In genomic region chr5:142006363-142007236, GRCh38 we compare ENCODE assay signal across 15 cellular contexts. TPM values are rescaled to one million over a fixed set of nuclear protein-coding genes. Genes with fewer than 3 reads are reported as not detected.
DNase-seq lines count a peak whose midpoint lies in the region; ATAC-seq, FAIRE-seq and TF ChIP-seq lines count a peak whose summit lies in the region.
"Had no signal": no experiment of that assay in that cellular context is flagged by ENCODE, and none has a peak within 500 bp of the region (broad histone marks: within the 10 kb centered on the region; RNA-seq: fewer than 3 reads in every experiment).

No MANE protein-coding gene starts in this region.

- no TSS peak for BruUV-seq in GM12878 (replicated peaks; lab: Mats Ljungman, UMichigan)

- peaks cover 58% of the 10 kb centered on the region for H3K4me1 ChIP-seq in KMS-11 (ENCODE audit: low read depth, poor library complexity, severe bottlenecking)
- peaks cover 10% of the 10 kb centered on the region for H3K4me1 ChIP-seq in GM12878 (ENCODE audit: control insufficient read depth, insufficient read depth, low read length)
- H3K4me1 ChIP-seq: parathyroid adenoma, Peyer's patch had no signal

- H3K79me2 ChIP-seq in KMS-11 (ENCODE audit: insufficient read depth, low read depth) (no peaks in the 10 kb centered on the region; the same call in 1 of the 2 replicates), GM12878 (ENCODE audit: control insufficient read depth, insufficient read depth, low read length) (no peaks in the 10 kb centered on the region)
- H3K79me2 ChIP-seq: parathyroid adenoma had no signal

- H3K27me3 ChIP-seq in KMS-11 (ENCODE audit: insufficient read depth, low read depth) (no peaks in the 10 kb centered on the region), GM12878 (replicated peaks in 1 of 2; ENCODE audit: control insufficient read depth in 2 of 2, insufficient read depth in 2 of 2, low read length in 1 of 2) (no peaks in the 10 kb centered on the region)
- H3K27me3 ChIP-seq: Peyer's patch, tibial nerve had no signal

- no peak for TF ChIP-seq POLR2A in GM12878 (IDR thresholded peaks at IDR 0.05; ENCODE audit: low read depth, low read length)

- H3K4me2 ChIP-seq in KMS-11 (peak overlapping the region; percentile 39; the same call in 1 of the 2 replicates), GM12878 (ENCODE audit: control insufficient read depth, insufficient read depth) (peak overlapping the region; percentile 22; the same call in 1 of the 2 replicates)

- no peak for TF ChIP-seq EP300 in GM12878 (IDR thresholded peaks at IDR 0.05; ENCODE audit: borderline replicate concordance in 1 of 2, control insufficient read depth in 1 of 2, low read depth in 2 of 2, low read length in 2 of 2)

- no peaks in the 10 kb centered on the region for H3K36me3 ChIP-seq in KMS-11 (ENCODE audit: insufficient read depth)
- no peaks in the 10 kb centered on the region for H3K36me3 ChIP-seq in GM12878 (ENCODE audit: control insufficient read depth in 2 of 2, insufficient read depth in 2 of 2, low read length in 1 of 2)

- H3K4me3 ChIP-seq in KMS-11 (IDR thresholded peaks at IDR 0.05; ENCODE audit: insufficient read depth, low read depth, low read length) (no peak overlapping the region), GM12878 (no peak overlapping the region)
- H3K4me3 ChIP-seq: left ventricle myocardium inferior, Peyer's patch, tibial nerve had no signal

- RAD21 ChIA-PET in GM12878 (lab: Charles Lee; ENCODE audit: unreplicated experiment) = no interaction called here

- no peaks in the 10 kb centered on the region for H3K9me3 ChIP-seq in GM12878 (replicated peaks; ENCODE audit: control insufficient read depth, insufficient read depth, low read length)
- H3K9me3 ChIP-seq: left ventricle myocardium inferior, Peyer's patch, tibial nerve had no signal

- POLR2A ChIA-PET in GM12878 (lab: Charles Lee) = no interaction called here

- H2AFZ ChIP-seq in KMS-11 (ENCODE audit: low read depth) (no peak overlapping the region), GM12878 (ENCODE audit: control insufficient read depth, low read depth, low read length) (no peak overlapping the region)
- H2AFZ ChIP-seq: parathyroid adenoma had no signal

- SMC1A ChIA-PET in GM12878 (lab: Charles Lee; ENCODE audit: uncharacterized antibody, unreplicated experiment) = interaction anchor here (0.6 to 1.4 kb wide), 8 partner anchors 8 to 281 kb away, joined by 3 to 6 read pairs (median 3); partner anchors contain the start of gene RNF14

- H3K9ac ChIP-seq in KMS-11 = no peak overlapping the region
- no peak overlapping the region for H3K9ac ChIP-seq in GM12878 (ENCODE audit: control insufficient read depth, insufficient read depth, low read length)
- H3K9ac ChIP-seq: parathyroid adenoma had no signal

- H3K27ac ChIP-seq in KMS-11 (peak overlapping the region; percentile 32; the same call in 1 of the 2 replicates), GM12878 (ENCODE audit: control insufficient read depth, insufficient read depth) (no peak overlapping the region)
- H3K27ac ChIP-seq: left ventricle myocardium inferior, parathyroid adenoma, Peyer's patch, tibial nerve had no signal

- no peak for TF ChIP-seq CTCF in KMS-11 (conservative IDR thresholded peaks at IDR 0.05; ENCODE audit: low read depth, low read length)
- TF ChIP-seq CTCF in GM12878 (IDR thresholded peaks at IDR 0.05 in 2 of 3, conservative IDR thresholded peaks at IDR 0.05 in 1 of 3; ENCODE audit: control insufficient read depth in 2 of 3, extremely low read depth in 1 of 3, insufficient read depth in 1 of 3, low read depth in 3 of 3, low read length in 3 of 3) = no peak

- WGBS in GM12878 (ENCODE audit: insufficient coverage, insufficient replicate concordance, low lambda C conversion rate, missing lambda C conversion rate) = 19% methylated on average over 3 of the region's 3 CpGs

- no peak for TF ChIP-seq RAD21 in GM12878 (IDR thresholded peaks at IDR 0.05; ENCODE audit: insufficient read depth, low read depth, low read length)

- in situ Hi-C loops in GM12878 (cut with MboI) = no loop called here

- peak; percentile 41 for ATAC-seq in GM18858 (IDR thresholded peaks at IDR 0.05; ENCODE audit: unreplicated experiment)
- peak; percentile 81 for ATAC-seq in GM12878

- CTCF ChIA-PET in GM12878 (lab: Yijun Ruan, JAX) = interaction anchor here (0.6 to 2.2 kb wide), 8 partner anchors 9 to 659 kb away, joined by 3 to 7 read pairs (median 3); no protein-coding TSS in a partner anchor

- intact Hi-C loops in GM12878 (cut with micrococcal nuclease; ENCODE audit: unreplicated experiment) = no loop called here

- H4K20me1 ChIP-seq in KMS-11 (ENCODE audit: insufficient read depth) (no peaks in the 10 kb centered on the region), GM12878 (ENCODE audit: control insufficient read depth, insufficient read depth) (no peaks in the 10 kb centered on the region)

- FAIRE-seq in GM12878 (lab: Jason Lieb, UNC) = no peak

- peak; percentile 48 for DNase-seq in CD1c-positive myeloid dendritic cell (ENCODE audit: extremely low spot score)
- no peak for DNase-seq in GM12878 (ENCODE audit: low read depth, low spot score)
- no peak for DNase-seq in NCI-H446 (lab: John Stamatoyannopoulos, UW)
- DNase-seq in COR-L47 (lab: John Stamatoyannopoulos, UW) = no peak
- no peak for DNase-seq in SHP77 (lab: John Stamatoyannopoulos, UW)
- no peak for DNase-seq in DMS79 treated with DMSO at 0.1 percent for 48 hours (lab: John Stamatoyannopoulos, UW)
- DNase-seq: activated CD4-positive, alpha-beta T cell treated with anti-CD3 and anti-CD28 coated beads, Interleukin-2, amount 50 U/mL, for 4 hours; GOT3; left ventricle myocardium inferior; NCI-H2029; Peyer's patch had no signal

RNA-seq across cellular contexts. Expression of gene GNPDA1, which starts 6.2 kb away (rescaled TPM):
- 3.0 and 3.9 TPM in 2 replicates for total RNA-seq in GM12878 (2013; cell fraction: nucleolus; rRNA removed)
- total RNA-seq in GM12878 (2014; rRNA removed) = 2.6 and 3.2 TPM in 2 replicates
- 3.0 and 3.5 TPM in 2 replicates for total RNA-seq in GM12878 (2014; rRNA removed; fragmentation: Illumina TruSeq; extraction: Trizol)
- 3.4 and 4.5 TPM in 2 replicates for total RNA-seq in GM12878 (2021)
- 8.0 TPM for polyA plus RNA-seq in GM12878 (2011; ENCODE audit: low read depth)
- 0.68 and 1.0 TPM in 2 replicates for polyA plus RNA-seq in GM12878 (2011; rRNA removed)
- 1.4 and 1.8 TPM in 2 replicates for polyA plus RNA-seq in GM12878 (2011; cell fraction: cytosol; rRNA removed)
- polyA plus RNA-seq in GM12878 (2011; cell fraction: nucleus; rRNA removed) = 1.1 and 1.2 TPM in 2 replicates
- 9.2 and 13.1 TPM in 2 replicates for polyA plus RNA-seq in GM12878 (2012)
- 5.2 and 5.5 TPM in 2 replicates for polyA plus RNA-seq in GM12878 (2014; fragmentation: Illumina TruSeq; extraction: Trizol)
- 10 to 100 TPM in 1 of 2 experiments, 1 to 10 TPM in 1; 5.8 to 11.9 TPM for polyA plus RNA-seq in GM12878 (2014; fragmentation: Nextera tagmentation; extraction: Ambion mirVana)
- 2.2 and 2.6 TPM in 2 replicates for polyA plus RNA-seq in GM12878 (2014; rRNA removed)
- polyA plus RNA-seq in GM12878 (2016; fragmentation: Nextera tagmentation; extraction: Ambion mirVana) = 1 to 10 TPM; 3.0 to 4.5 TPM
- 0.44 and 2.1 TPM in 2 replicates for polyA minus RNA-seq in GM12878 (2011; rRNA and poly(A)+ RNA removed)
- 0.62 and 1.5 TPM in 2 replicates for polyA minus RNA-seq in GM12878 (2011; cell fraction: cytosol; rRNA and poly(A)+ RNA removed)
- polyA minus RNA-seq in GM12878 (2011; cell fraction: nucleus; rRNA and poly(A)+ RNA removed) = 0.12 and 0.48 TPM in 2 replicates

RNA-seq across cellular contexts. Expression of gene RNF14, which starts 37.7 kb away (rescaled TPM):
- total RNA-seq in GM12878 (2013; cell fraction: nucleolus; rRNA removed) = 34.2 and 34.7 TPM in 2 replicates
- total RNA-seq in GM12878 (2014; rRNA removed) (19.7 and 30.8 TPM in 2 replicates), GM12878 (2014; rRNA removed; fragmentation: Illumina TruSeq; extraction: Trizol) (23.8 and 24.2 TPM in 2 replicates), GM12878 (2021) (19.7 and 26.7 TPM in 2 replicates)
- 16.1 TPM for polyA plus RNA-seq in GM12878 (2011; ENCODE audit: low read depth)
- polyA plus RNA-seq in GM12878 (2011; rRNA removed) (30.6 and 39.7 TPM in 2 replicates), GM12878 (2014; fragmentation: Illumina TruSeq; extraction: Trizol) (28.6 and 35.5 TPM in 2 replicates), GM12878 (2014; fragmentation: Nextera tagmentation; extraction: Ambion mirVana) (10 to 100 TPM; 28.1 to 34.4 TPM), GM12878 (2014; rRNA removed) (13.2 and 14.1 TPM in 2 replicates), GM12878 (2016; fragmentation: Nextera tagmentation; extraction: Ambion mirVana) (10 to 100 TPM; 35.2 to 41.8 TPM)
- 18.9 and 21.4 TPM in 2 replicates for polyA plus RNA-seq in GM12878 (2011; cell fraction: cytosol; rRNA removed)
- 15.4 and 15.5 TPM in 2 replicates for polyA plus RNA-seq in GM12878 (2011; cell fraction: nucleus; rRNA removed)
- 15.4 and 19.5 TPM in 2 replicates for polyA plus RNA-seq in GM12878 (2012)
- polyA minus RNA-seq in GM12878 (2011; rRNA and poly(A)+ RNA removed) = 27.2 and 29.3 TPM in 2 replicates
- polyA minus RNA-seq in GM12878 (2011; cell fraction: cytosol; rRNA and poly(A)+ RNA removed) = 8.7 and 11.3 TPM in 2 replicates
- polyA minus RNA-seq in GM12878 (2011; cell fraction: nucleus; rRNA and poly(A)+ RNA removed) = 9.4 and 16.6 TPM in 2 replicates

RNA-seq across cellular contexts. Expression of gene PCDH12, which starts 48.6 kb away (rescaled TPM):
- not detected in 2 replicates for total RNA-seq in GM12878 (2013; cell fraction: nucleolus; rRNA removed)
- total RNA-seq in GM12878 (2014; rRNA removed) = 0.06 TPM in 1 of 2 replicates, not detected in the other
- not detected in 2 replicates for total RNA-seq in GM12878 (2014; rRNA removed; fragmentation: Illumina TruSeq; extraction: Trizol)
- 0.03 TPM in 1 of 2 replicates, not detected in the other for total RNA-seq in GM12878 (2021)
- polyA plus RNA-seq in GM12878 (2011; ENCODE audit: low read depth) = 0.16 TPM
- 0.10 TPM in 1 of 2 replicates, not detected in the other for polyA plus RNA-seq in GM12878 (2011; rRNA removed)
- 0.02 TPM in 1 of 2 replicates, not detected in the other for polyA plus RNA-seq in GM12878 (2011; cell fraction: cytosol; rRNA removed)
- polyA plus RNA-seq in GM12878 (2011; cell fraction: nucleus; rRNA removed) = 0.03 TPM in 1 of 2 replicates, not detected in the other
- polyA plus RNA-seq in GM12878 (2012) = 0.11 and 0.18 TPM in 2 replicates
- not detected in 2 replicates for polyA plus RNA-seq in GM12878 (2014; fragmentation: Illumina TruSeq; extraction: Trizol)
- under 1 TPM in 1 of 2 experiments, not detected in 1; 0.05 TPM for polyA plus RNA-seq in GM12878 (2014; fragmentation: Nextera tagmentation; extraction: Ambion mirVana)
- polyA plus RNA-seq in GM12878 (2014; rRNA removed) = 0.01 TPM in 1 of 2 replicates, not detected in the other
- polyA plus RNA-seq in GM12878 (2016; fragmentation: Nextera tagmentation; extraction: Ambion mirVana) = under 1 TPM in 1 of 2 experiments, not detected in 1; 0.14 TPM
- polyA minus RNA-seq in GM12878 (2011; rRNA and poly(A)+ RNA removed) = not detected in 2 replicates
- not detected in 2 replicates for polyA minus RNA-seq in GM12878 (2011; cell fraction: cytosol; rRNA and poly(A)+ RNA removed)
- polyA minus RNA-seq in GM12878 (2011; cell fraction: nucleus; rRNA and poly(A)+ RNA removed) = not detected in 2 replicates
